ENCODE assay signal across 1 cellular context in the genomic region with DNA sequence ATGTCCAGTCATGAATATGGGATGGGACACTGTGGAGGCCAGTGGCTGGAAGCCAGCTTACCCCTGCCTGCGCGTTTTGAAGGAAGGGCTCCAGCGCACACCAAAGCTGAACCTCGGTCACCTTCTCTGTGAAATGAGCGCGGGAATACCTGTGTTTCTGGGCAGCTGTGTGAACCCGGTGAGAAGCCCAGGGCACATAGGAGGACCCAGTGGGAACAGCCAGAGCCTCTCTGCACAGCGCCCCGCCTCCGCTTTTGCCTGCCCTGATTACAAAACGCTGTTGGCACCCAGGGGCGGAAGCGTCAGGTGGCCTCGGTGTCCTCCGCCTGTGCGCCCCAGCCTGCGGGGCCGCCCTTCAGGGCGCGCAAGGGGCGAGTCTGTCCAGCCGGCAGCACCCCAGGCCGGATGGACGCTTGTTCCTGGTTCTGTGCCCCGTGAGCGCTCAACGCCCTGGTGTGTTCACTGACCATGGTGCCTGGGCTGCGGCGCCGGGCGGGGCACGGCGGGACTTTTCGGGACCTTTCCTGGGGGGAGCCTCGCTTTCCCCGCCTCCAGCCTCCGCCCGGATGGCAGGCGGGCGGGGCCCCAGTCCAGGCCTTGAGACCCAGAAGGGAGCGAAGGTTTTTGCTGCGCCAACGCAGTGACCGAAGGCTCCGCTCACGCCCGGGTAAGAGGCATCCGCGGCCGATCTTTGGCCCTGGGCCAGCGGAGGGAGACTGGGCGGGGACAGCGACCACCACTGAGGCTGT.
TF ChIP-seq lines count a peak whose summit lies in the region.

A gene (plus strand): TSS at position 588 of the 749 bp plus-strand sequence. CDS start 23,895 bp downstream, outside the sequence.

TF ChIP-seq in HepG2, 621 proteins besides CTCF, POLR2A, EP300 and RAD21 (continued from another document and continues in another):
- TF ChIP-seq, protein P1, sequence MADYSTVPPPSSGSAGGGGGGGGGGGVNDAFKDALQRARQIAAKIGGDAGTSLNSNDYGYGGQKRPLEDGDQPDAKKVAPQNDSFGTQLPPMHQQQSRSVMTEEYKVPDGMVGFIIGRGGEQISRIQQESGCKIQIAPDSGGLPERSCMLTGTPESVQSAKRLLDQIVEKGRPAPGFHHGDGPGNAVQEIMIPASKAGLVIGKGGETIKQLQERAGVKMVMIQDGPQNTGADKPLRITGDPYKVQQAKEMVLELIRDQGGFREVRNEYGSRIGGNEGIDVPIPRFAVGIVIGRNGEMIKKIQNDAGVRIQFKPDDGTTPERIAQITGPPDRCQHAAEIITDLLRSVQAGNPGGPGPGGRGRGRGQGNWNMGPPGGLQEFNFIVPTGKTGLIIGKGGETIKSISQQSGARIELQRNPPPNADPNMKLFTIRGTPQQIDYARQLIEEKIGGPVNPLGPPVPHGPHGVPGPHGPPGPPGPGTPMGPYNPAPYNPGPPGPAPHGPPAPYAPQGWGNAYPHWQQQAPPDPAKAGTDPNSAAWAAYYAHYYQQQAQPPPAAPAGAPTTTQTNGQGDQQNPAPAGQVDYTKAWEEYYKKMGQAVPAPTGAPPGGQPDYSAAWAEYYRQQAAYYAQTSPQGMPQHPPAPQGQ (CRISPR knock-in tag; IDR thresholded peaks at IDR 0.05; ENCODE audit: borderline replicate concordance), result no peak
- no peak for TF ChIP-seq RFX5 (IDR thresholded peaks at IDR 0.05; ENCODE audit: low read depth, low read length)
- TF ChIP-seq, protein P2, sequence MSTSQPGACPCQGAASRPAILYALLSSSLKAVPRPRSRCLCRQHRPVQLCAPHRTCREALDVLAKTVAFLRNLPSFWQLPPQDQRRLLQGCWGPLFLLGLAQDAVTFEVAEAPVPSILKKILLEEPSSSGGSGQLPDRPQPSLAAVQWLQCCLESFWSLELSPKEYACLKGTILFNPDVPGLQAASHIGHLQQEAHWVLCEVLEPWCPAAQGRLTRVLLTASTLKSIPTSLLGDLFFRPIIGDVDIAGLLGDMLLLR (CRISPR knock-in tag; IDR thresholded peaks at IDR 0.05), result 0 out of 2 replicates have a peak, but pooled peaks have one; percentile 28
- TF ChIP-seq CBX2 (IDR thresholded peaks at IDR 0.05; ENCODE audit: low read depth, low read length), result no peak
- no peak for TF ChIP-seq CBX2 (CRISPR knock-in tag; IDR thresholded peaks at IDR 0.05; ENCODE audit: low read depth)
- TF ChIP-seq, protein P3, sequence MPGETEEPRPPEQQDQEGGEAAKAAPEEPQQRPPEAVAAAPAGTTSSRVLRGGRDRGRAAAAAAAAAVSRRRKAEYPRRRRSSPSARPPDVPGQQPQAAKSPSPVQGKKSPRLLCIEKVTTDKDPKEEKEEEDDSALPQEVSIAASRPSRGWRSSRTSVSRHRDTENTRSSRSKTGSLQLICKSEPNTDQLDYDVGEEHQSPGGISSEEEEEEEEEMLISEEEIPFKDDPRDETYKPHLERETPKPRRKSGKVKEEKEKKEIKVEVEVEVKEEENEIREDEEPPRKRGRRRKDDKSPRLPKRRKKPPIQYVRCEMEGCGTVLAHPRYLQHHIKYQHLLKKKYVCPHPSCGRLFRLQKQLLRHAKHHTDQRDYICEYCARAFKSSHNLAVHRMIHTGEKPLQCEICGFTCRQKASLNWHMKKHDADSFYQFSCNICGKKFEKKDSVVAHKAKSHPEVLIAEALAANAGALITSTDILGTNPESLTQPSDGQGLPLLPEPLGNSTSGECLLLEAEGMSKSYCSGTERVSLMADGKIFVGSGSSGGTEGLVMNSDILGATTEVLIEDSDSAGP (CRISPR knock-in tag; IDR thresholded peaks at IDR 0.05; ENCODE audit: borderline replicate concordance), result peak; percentile 75
- TF ChIP-seq MTA1 (CRISPR knock-in tag; IDR thresholded peaks at IDR 0.05; ENCODE audit: borderline replicate concordance), result peak; percentile 49; the same call in 1 of the 2 replicates
- TF ChIP-seq TBX2 (CRISPR knock-in tag; IDR thresholded peaks at IDR 0.05; ENCODE audit: borderline replicate concordance), result peak; percentile 75
- TF ChIP-seq, protein P4, sequence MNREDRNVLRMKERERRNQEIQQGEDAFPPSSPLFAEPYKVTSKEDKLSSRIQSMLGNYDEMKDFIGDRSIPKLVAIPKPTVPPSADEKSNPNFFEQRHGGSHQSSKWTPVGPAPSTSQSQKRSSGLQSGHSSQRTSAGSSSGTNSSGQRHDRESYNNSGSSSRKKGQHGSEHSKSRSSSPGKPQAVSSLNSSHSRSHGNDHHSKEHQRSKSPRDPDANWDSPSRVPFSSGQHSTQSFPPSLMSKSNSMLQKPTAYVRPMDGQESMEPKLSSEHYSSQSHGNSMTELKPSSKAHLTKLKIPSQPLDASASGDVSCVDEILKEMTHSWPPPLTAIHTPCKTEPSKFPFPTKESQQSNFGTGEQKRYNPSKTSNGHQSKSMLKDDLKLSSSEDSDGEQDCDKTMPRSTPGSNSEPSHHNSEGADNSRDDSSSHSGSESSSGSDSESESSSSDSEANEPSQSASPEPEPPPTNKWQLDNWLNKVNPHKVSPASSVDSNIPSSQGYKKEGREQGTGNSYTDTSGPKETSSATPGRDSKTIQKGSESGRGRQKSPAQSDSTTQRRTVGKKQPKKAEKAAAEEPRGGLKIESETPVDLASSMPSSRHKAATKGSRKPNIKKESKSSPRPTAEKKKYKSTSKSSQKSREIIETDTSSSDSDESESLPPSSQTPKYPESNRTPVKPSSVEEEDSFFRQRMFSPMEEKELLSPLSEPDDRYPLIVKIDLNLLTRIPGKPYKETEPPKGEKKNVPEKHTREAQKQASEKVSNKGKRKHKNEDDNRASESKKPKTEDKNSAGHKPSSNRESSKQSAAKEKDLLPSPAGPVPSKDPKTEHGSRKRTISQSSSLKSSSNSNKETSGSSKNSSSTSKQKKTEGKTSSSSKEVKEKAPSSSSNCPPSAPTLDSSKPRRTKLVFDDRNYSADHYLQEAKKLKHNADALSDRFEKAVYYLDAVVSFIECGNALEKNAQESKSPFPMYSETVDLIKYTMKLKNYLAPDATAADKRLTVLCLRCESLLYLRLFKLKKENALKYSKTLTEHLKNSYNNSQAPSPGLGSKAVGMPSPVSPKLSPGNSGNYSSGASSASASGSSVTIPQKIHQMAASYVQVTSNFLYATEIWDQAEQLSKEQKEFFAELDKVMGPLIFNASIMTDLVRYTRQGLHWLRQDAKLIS (CRISPR knock-in tag; IDR thresholded peaks at IDR 0.05), result no peak
- TF ChIP-seq, protein P5, sequence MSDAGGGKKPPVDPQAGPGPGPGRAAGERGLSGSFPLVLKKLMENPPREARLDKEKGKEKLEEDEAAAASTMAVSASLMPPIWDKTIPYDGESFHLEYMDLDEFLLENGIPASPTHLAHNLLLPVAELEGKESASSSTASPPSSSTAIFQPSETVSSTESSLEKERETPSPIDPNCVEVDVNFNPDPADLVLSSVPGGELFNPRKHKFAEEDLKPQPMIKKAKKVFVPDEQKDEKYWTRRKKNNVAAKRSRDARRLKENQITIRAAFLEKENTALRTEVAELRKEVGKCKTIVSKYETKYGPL (CRISPR knock-in tag; IDR thresholded peaks at IDR 0.05), result no peak
- TF ChIP-seq ZFX (CRISPR knock-in tag; IDR thresholded peaks at IDR 0.05; ENCODE audit: low read depth), result peak; percentile 81
- no peak for TF ChIP-seq CREM (IDR thresholded peaks at IDR 0.05)
- TF ChIP-seq CREM (CRISPR knock-in tag; IDR thresholded peaks at IDR 0.05), result no peak
- TF ChIP-seq RBM39 (IDR thresholded peaks at IDR 0.05; ENCODE audit: low read depth, low read length, poor library complexity, severe bottlenecking), result peak; percentile 60
- no peak for TF ChIP-seq U2AF2 (IDR thresholded peaks at IDR 0.05; ENCODE audit: low read depth, low read length)
- TF ChIP-seq TAF1 (CRISPR knock-in tag; IDR thresholded peaks at IDR 0.05), result peak; percentile 78
- TF ChIP-seq ZNF570 (CRISPR knock-in tag; IDR thresholded peaks at IDR 0.05; ENCODE audit: borderline replicate concordance), result no peak
- TF ChIP-seq, protein P6, sequence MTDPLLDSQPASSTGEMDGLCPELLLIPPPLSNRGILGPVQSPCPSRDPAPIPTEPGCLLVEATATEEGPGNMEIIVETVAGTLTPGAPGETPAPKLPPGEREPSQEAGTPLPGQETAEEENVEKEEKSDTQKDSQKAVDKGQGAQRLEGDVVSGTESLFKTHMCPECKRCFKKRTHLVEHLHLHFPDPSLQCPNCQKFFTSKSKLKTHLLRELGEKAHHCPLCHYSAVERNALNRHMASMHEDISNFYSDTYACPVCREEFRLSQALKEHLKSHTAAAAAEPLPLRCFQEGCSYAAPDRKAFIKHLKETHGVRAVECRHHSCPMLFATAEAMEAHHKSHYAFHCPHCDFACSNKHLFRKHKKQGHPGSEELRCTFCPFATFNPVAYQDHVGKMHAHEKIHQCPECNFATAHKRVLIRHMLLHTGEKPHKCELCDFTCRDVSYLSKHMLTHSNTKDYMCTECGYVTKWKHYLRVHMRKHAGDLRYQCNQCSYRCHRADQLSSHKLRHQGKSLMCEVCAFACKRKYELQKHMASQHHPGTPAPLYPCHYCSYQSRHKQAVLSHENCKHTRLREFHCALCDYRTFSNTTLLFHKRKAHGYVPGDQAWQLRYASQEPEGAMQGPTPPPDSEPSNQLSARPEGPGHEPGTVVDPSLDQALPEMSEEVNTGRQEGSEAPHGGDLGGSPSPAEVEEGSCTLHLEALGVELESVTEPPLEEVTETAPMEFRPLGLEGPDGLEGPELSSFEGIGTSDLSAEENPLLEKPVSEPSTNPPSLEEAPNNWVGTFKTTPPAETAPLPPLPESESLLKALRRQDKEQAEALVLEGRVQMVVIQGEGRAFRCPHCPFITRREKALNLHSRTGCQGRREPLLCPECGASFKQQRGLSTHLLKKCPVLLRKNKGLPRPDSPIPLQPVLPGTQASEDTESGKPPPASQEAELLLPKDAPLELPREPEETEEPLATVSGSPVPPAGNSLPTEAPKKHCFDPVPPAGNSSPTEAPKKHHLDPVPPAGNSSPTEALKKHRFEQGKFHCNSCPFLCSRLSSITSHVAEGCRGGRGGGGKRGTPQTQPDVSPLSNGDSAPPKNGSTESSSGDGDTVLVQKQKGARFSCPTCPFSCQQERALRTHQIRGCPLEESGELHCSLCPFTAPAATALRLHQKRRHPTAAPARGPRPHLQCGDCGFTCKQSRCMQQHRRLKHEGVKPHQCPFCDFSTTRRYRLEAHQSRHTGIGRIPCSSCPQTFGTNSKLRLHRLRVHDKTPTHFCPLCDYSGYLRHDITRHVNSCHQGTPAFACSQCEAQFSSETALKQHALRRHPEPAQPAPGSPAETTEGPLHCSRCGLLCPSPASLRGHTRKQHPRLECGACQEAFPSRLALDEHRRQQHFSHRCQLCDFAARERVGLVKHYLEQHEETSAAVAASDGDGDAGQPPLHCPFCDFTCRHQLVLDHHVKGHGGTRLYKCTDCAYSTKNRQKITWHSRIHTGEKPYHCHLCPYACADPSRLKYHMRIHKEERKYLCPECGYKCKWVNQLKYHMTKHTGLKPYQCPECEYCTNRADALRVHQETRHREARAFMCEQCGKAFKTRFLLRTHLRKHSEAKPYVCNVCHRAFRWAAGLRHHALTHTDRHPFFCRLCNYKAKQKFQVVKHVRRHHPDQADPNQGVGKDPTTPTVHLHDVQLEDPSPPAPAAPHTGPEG (CRISPR knock-in tag; IDR thresholded peaks at IDR 0.05), result no peak
- no peak for TF ChIP-seq ONECUT2 (CRISPR knock-in tag; IDR thresholded peaks at IDR 0.05)
- TF ChIP-seq SRSF9 (IDR thresholded peaks at IDR 0.05; ENCODE audit: borderline replicate concordance, insufficient read depth, low read depth, low read length, poor library complexity, severe bottlenecking), result no peak
- no peak for TF ChIP-seq ZNF572 (CRISPR knock-in tag; IDR thresholded peaks at IDR 0.05)
- TF ChIP-seq ARNTL (CRISPR knock-in tag; IDR thresholded peaks at IDR 0.05), result peak; percentile 78
- no peak for TF ChIP-seq ZNF546 (CRISPR knock-in tag; conservative IDR thresholded peaks at IDR 0.05)
- TF ChIP-seq SATB2 (CRISPR knock-in tag; IDR thresholded peaks at IDR 0.05), result no peak
- no peak for TF ChIP-seq SRF (IDR thresholded peaks at IDR 0.05; ENCODE audit: low read depth, low read length)
- TF ChIP-seq CAMTA2 (CRISPR knock-in tag; IDR thresholded peaks at IDR 0.05; ENCODE audit: borderline replicate concordance), result 0 out of 2 replicates have a peak, but pooled peaks have one; percentile 50
- no peak; the same call in 1 of the 2 replicates for TF ChIP-seq ZNF564 (CRISPR knock-in tag; IDR thresholded peaks at IDR 0.05)
- no peak for TF ChIP-seq ZSCAN22 (CRISPR knock-in tag; IDR thresholded peaks at IDR 0.05)
- TF ChIP-seq ZSCAN20 (CRISPR knock-in tag; IDR thresholded peaks at IDR 0.05; ENCODE audit: borderline replicate concordance), result no peak
- TF ChIP-seq, protein P7, sequence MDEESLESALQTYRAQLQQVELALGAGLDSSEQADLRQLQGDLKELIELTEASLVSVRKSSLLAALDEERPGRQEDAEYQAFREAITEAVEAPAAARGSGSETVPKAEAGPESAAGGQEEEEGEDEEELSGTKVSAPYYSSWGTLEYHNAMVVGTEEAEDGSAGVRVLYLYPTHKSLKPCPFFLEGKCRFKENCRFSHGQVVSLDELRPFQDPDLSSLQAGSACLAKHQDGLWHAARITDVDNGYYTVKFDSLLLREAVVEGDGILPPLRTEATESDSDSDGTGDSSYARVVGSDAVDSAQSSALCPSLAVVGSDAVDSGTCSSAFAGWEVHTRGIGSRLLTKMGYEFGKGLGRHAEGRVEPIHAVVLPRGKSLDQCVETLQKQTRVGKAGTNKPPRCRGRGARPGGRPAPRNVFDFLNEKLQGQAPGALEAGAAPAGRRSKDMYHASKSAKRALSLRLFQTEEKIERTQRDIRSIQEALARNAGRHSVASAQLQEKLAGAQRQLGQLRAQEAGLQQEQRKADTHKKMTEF (CRISPR knock-in tag; IDR thresholded peaks at IDR 0.05), result peak; percentile 80
- TF ChIP-seq, protein P8, sequence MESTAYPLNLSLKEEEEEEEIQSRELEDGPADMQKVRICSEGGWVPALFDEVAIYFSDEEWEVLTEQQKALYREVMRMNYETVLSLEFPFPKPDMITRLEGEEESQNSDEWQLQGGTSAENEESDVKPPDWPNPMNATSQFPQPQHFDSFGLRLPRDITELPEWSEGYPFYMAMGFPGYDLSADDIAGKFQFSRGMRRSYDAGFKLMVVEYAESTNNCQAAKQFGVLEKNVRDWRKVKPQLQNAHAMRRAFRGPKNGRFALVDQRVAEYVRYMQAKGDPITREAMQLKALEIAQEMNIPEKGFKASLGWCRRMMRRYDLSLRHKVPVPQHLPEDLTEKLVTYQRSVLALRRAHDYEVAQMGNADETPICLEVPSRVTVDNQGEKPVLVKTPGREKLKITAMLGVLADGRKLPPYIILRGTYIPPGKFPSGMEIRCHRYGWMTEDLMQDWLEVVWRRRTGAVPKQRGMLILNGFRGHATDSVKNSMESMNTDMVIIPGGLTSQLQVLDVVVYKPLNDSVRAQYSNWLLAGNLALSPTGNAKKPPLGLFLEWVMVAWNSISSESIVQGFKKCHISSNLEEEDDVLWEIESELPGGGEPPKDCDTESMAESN (CRISPR knock-in tag; conservative IDR thresholded peaks at IDR 0.05), result peak; percentile 85
- TF ChIP-seq RBAK (CRISPR knock-in tag; IDR thresholded peaks at IDR 0.05), result 0 out of 2 replicates have a peak, but pooled peaks have one; percentile 32
- TF ChIP-seq NAIF1 (CRISPR knock-in tag; IDR thresholded peaks at IDR 0.05; ENCODE audit: borderline replicate concordance), result 0 out of 2 replicates have a peak, but pooled peaks have one; percentile 23
- TF ChIP-seq HHEX (CRISPR knock-in tag; IDR thresholded peaks at IDR 0.05), result no peak
- TF ChIP-seq SIX4 (CRISPR knock-in tag; IDR thresholded peaks at IDR 0.05), result no peak
- TF ChIP-seq ZNF451 (CRISPR knock-in tag; IDR thresholded peaks at IDR 0.05), result 0 out of 2 replicates have a peak, but pooled peaks have one; percentile 75
- no peak for TF ChIP-seq SUZ12 (IDR thresholded peaks at IDR 0.05; ENCODE audit: low read depth, low read length)
- 0 out of 2 replicates have a peak, but pooled peaks have one; percentile 33 for TF ChIP-seq KMT2B (CRISPR knock-in tag; IDR thresholded peaks at IDR 0.05)
